In the genomic region with DNA sequence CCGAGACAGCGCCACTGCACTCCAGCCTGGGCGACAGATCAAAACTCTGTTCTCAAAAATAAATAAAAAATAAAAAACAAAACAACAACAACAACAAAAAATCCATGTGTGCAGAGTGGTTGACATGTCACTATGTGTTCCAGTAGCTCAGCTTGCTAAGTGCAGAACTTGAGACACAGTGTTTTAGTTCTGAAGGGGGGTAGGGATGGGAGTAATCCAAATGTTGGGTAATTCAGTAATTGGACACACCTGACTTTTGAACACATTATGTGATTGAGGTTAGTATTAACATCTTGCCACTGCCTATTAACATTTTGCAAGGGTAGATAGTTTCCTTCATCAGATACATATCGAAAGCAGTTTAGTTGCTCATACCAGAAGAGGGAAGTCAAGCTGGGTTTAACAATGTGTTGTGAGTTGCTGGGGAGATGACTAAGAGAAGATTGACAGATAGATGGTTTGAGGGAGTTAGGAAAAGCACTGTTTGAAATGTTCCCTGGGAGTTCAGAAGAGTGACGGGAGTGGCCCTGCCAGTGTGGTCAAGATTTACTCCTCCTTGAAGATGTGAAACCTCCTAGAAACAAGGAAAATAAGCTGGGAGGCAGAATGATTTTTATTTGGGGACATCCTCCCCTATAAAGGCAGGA, we compare ENCODE assay signal across 8 cellular contexts. TPM values are rescaled to one million over a fixed set of nuclear protein-coding genes. Genes with fewer than 3 reads are reported as not detected.
DNase-seq lines count a peak whose midpoint lies in the region; ATAC-seq, FAIRE-seq and TF ChIP-seq lines count a peak whose summit lies in the region.

No MANE protein-coding gene starts in this region.

- H3K27ac Mint-ChIP-seq in immature natural killer cell, result no peak overlapping the region

- H3K36me3 Mint-ChIP-seq in immature natural killer cell, result peaks cover 8 to 19% (median 8%) of the 10 kb centered on the region in 3 donors

- TF ChIP-seq EP300 in suprapubic skin (IDR thresholded peaks at IDR 0.05), result no peak

- H3K9me3 ChIP-seq in HUES6 (ENCODE audit: control insufficient read depth, insufficient read depth, low read depth, low read length), result no peaks in the 10 kb centered on the region
- no peaks in the 10 kb centered on the region for H3K9me3 ChIP-seq in adrenal gland (replicated peaks in 1 of 3)
- H3K9me3 ChIP-seq in suprapubic skin, result no peaks in the 10 kb centered on the region
- H3K9me3 ChIP-seq in testis, result no peaks in the 10 kb centered on the region

- peak overlapping the region; percentile 62 for H3K4me3 ChIP-seq in HUES6 (ENCODE audit: low read depth, low read length)
- peak overlapping the region in 2 of 4 donors; percentile 52 to 62 for H3K4me3 ChIP-seq in adrenal gland
- peak overlapping the region; percentile 57 for H3K4me3 ChIP-seq in suprapubic skin
- H3K4me3 ChIP-seq in testis, result no peak overlapping the region

- peaks cover 0 to 8% (median 0%) of the 10 kb centered on the region in 3 donors for H3K27me3 Mint-ChIP-seq in immature natural killer cell (ENCODE audit: low read depth in 3 of 3)

- peaks cover 36 to 37% of the 10 kb centered on the region in 2 donors for H3K4me1 Mint-ChIP-seq in immature natural killer cell

- no peaks in the 10 kb centered on the region for H3K9me3 Mint-ChIP-seq in immature natural killer cell

- ATAC-seq in GM21528 (IDR thresholded peaks at IDR 0.05; ENCODE audit: low FRiP score, unreplicated experiment), result peak; percentile 77

- intact Hi-C loops in adrenal gland (cut with DNase I), result no loop called here
- intact Hi-C loops in testis (cut with DNase I; ENCODE audit: low total_unique reads), result no loop called here

- 64 to 79% (median 77%) methylated on average over 5 of the region's 5 CpGs for WGBS in adrenal gland, 4 donors
- 57% methylated on average over 5 of the region's 5 CpGs for WGBS in suprapubic skin
- 61 to 69% methylated on average over 5 of the region's 5 CpGs for WGBS in testis, 2 donors

- H3K27me3 ChIP-seq in HUES6 (ENCODE audit: control insufficient read depth, insufficient read depth, low read length), result peaks cover 4% of the 10 kb centered on the region; the same call in 1 of the 2 replicates
- H3K27me3 ChIP-seq in adrenal gland, result no peaks in the 10 kb centered on the region
- no peaks in the 10 kb centered on the region for H3K27me3 ChIP-seq in suprapubic skin
- no peaks in the 10 kb centered on the region for H3K27me3 ChIP-seq in testis

- TF ChIP-seq POLR2A in GM12891 (IDR thresholded peaks at IDR 0.05; ENCODE audit: low read depth, low read length), result no peak
- TF ChIP-seq POLR2A in adrenal gland (IDR thresholded peaks at IDR 0.05), result no peak
- no peak for TF ChIP-seq POLR2A in suprapubic skin (IDR thresholded peaks at IDR 0.05)
- no peak for TF ChIP-seq POLR2A in testis (IDR thresholded peaks at IDR 0.05)

- DNase-seq in GM12891 (ENCODE audit: insufficient read length, low spot score) (peak; percentile 35), adrenal gland (no peak), immature natural killer cell (peak; percentile 28 to 35 (median 33)), suprapubic skin (ENCODE audit: low spot score in 2 of 2) (no peak), NCI-H187 treated with DMSO at 0.1 percent for 48 hours (lab: John Stamatoyannopoulos, UW) (no peak), testis (no peak)

- no peaks in the 10 kb centered on the region for H3K36me3 ChIP-seq in HUES6 (ENCODE audit: control insufficient read depth, insufficient read depth, low read length)
- H3K36me3 ChIP-seq in adrenal gland (replicated peaks in 1 of 2), result no peaks in the 10 kb centered on the region
- H3K36me3 ChIP-seq in suprapubic skin, result no peaks in the 10 kb centered on the region
- H3K36me3 ChIP-seq in testis (ENCODE audit: low read depth, missing control alignments), result no peaks in the 10 kb centered on the region

- H3K27ac ChIP-seq in HUES6 (ENCODE audit: low read depth, low read length) (no peak overlapping the region), adrenal gland (peak overlapping the region in 4 of 5 donors; percentile 52 to 72 (median 64)), suprapubic skin (peak overlapping the region; percentile 56), testis (peak overlapping the region in 1 of 2 donors; percentile 58)

- TF ChIP-seq CTCF in adrenal gland (IDR thresholded peaks at IDR 0.05), result no peak
- no peak for TF ChIP-seq CTCF in suprapubic skin (IDR thresholded peaks at IDR 0.05)
- TF ChIP-seq CTCF in testis (IDR thresholded peaks at IDR 0.05), result no peak

- FAIRE-seq in GM12891 (lab: Jason Lieb, UNC), result peak; percentile 93

- H3K4me1 ChIP-seq in HUES6 (ENCODE audit: control insufficient read depth, insufficient read depth, low read length), result peaks cover 14% of the 10 kb centered on the region
- peaks cover 9 to 14% of the 10 kb centered on the region in 2 donors for H3K4me1 ChIP-seq in adrenal gland (replicated peaks in 1 of 2)
- peaks cover 13% of the 10 kb centered on the region for H3K4me1 ChIP-seq in suprapubic skin
- H3K4me1 ChIP-seq in testis, result no peaks in the 10 kb centered on the region

- no peak overlapping the region for H3K9ac ChIP-seq in HUES6 (ENCODE audit: low read length)

- H3K4me3 Mint-ChIP-seq in immature natural killer cell, result no peak overlapping the region

TF ChIP-seq in GM12891, 5 proteins besides CTCF, POLR2A, EP300 and RAD21:
- TF ChIP-seq SPI1 (IDR thresholded peaks at IDR 0.05; ENCODE audit: low read depth, low read length), result peak; percentile 71
- no peak; the same call in 1 of the 2 replicates for TF ChIP-seq POLR2AphosphoS5 (IDR thresholded peaks at IDR 0.05; ENCODE audit: low read depth, low read length)
- TF ChIP-seq PAX5 (IDR thresholded peaks at IDR 0.05; ENCODE audit: insufficient read depth, low read length, severe bottlenecking), result no peak

RNA-seq across cellular contexts. Expression of a gene that starts 0.9 kb away (rescaled TPM):
- 3.8 TPM for polyA plus RNA-seq in GM12891 (2012; ENCODE audit: low read depth, missing spikeins)
- total RNA-seq in adrenal gland (10 to 100 TPM in 2 of 8 donors, 1 to 10 TPM in 6; 1.8 to 13.7 (median 6.3) TPM), suprapubic skin (1 to 10 TPM; 1.9 to 4.1 (median 2.9) TPM), testis (1 to 10 TPM; 1.9 to 2.8 TPM)
- polyA plus RNA-seq in adrenal gland (1 to 10 TPM; 1.7 to 2.6 (median 2.1) TPM), immature natural killer cell (1 to 10 TPM; 6.5 to 8.9 (median 6.7) TPM), testis (ENCODE audit: insufficient read depth, low read depth, low replicate concordance) (2.0 TPM)

RNA-seq across cellular contexts. Expression of a gene that starts 47.2 kb away (rescaled TPM):
- polyA plus RNA-seq in GM12891 (2012; ENCODE audit: low read depth, missing spikeins), result not detected
- total RNA-seq in adrenal gland (not detected), suprapubic skin (not detected), testis (not detected)
- polyA plus RNA-seq in adrenal gland (not detected), immature natural killer cell (not detected), testis (ENCODE audit: insufficient read depth, low read depth, low replicate concordance) (not detected)

Comparison
In these comparisons a context has a peak if more than half of its experiments do, and no peak if none do; other contexts are left out.
1. DNase-seq: peak in GM12891 (single experiment) and immature natural killer cell (3 of 3); none in adrenal gland (0 of 7), suprapubic skin (0 of 2), NCI-H187 treated with DMSO at 0.1 percent for 48 hours (single experiment) and testis (single experiment).
2. H3K4me3 ChIP-seq: peak in HUES6 (single experiment) and suprapubic skin (single experiment); none in testis (0 of 2).